In genomic region chr10:79378647-79379511, GRCh38 we compare ENCODE assay signal across 14 cellular contexts. TPM values are rescaled to one million over a fixed set of nuclear protein-coding genes. Genes with fewer than 3 reads are reported as not detected.
A peak's percentile ranks its signal among the peaks of the same experiment; 100 is the strongest.
DNase-seq lines count a peak whose midpoint lies in the region; ATAC-seq and TF ChIP-seq lines count a peak whose summit lies in the region.
"Had no signal": no experiment of that assay in that cellular context is flagged by ENCODE, and none has a peak within 500 bp of the region (broad histone marks: within the 10 kb centered on the region; RNA-seq: fewer than 3 reads in every experiment).

No MANE protein-coding gene starts in this region.

- H3K9me3 Mint-ChIP-seq in effector memory CD8-positive, alpha-beta T cell: no peaks in the 10 kb centered on the region

- no peak for TF ChIP-seq POLR2A in vagina (IDR thresholded peaks at IDR 0.05)

- no peaks in the 10 kb centered on the region for H3K9me3 ChIP-seq in cardiac muscle cell (ENCODE audit: low read depth)
- no peaks in the 10 kb centered on the region for H3K9me3 ChIP-seq in right atrium auricular region
- H3K9me3 ChIP-seq in psoas muscle: no peaks in the 10 kb centered on the region
- no peaks in the 10 kb centered on the region for H3K9me3 ChIP-seq in vagina

- intact Hi-C loops in Right ventricle myocardium superior (cut with DNase I) (loop anchor here (10.0 kb wide), 1 partner anchor 226 kb away; no protein-coding TSS in a partner anchor), psoas muscle (cut with DNase I) (loop anchor here (10.0 kb wide), 2 partner anchors 226 to 546 kb away; no protein-coding TSS in a partner anchor), vagina (cut with DNase I) (no loop called here)

- no peaks in the 10 kb centered on the region for H3K36me3 ChIP-seq in cardiac muscle cell
- no peaks in the 10 kb centered on the region for H3K36me3 ChIP-seq in right atrium auricular region
- peaks cover 0 to 2% of the 10 kb centered on the region in 2 donors for H3K36me3 ChIP-seq in psoas muscle (ENCODE audit: insufficient read depth in 1 of 2, low read depth in 1 of 2)
- H3K36me3 ChIP-seq in vagina: no peaks in the 10 kb centered on the region

- H3K4me3 ChIP-seq in cardiac muscle cell (no peak overlapping the region), right atrium auricular region (no peak overlapping the region), psoas muscle (no peak overlapping the region), vagina (no peak overlapping the region)
- H3K4me3 ChIP-seq: skin epidermis had no signal

- H3K27me3 Mint-ChIP-seq in effector memory CD8-positive, alpha-beta T cell: no peaks in the 10 kb centered on the region
- H3K27me3 Mint-ChIP-seq: activated CD4-positive, alpha-beta T cell treated with anti-CD3 and anti-CD28 coated beads for 36 hours; naive B cell had no signal

- H3K36me3 Mint-ChIP-seq in effector memory CD8-positive, alpha-beta T cell (ENCODE audit: insufficient read depth): peaks cover 3% of the 10 kb centered on the region
- H3K36me3 Mint-ChIP-seq: naive B cell had no signal

- peaks cover 3 to 4% of the 10 kb centered on the region in 2 donors for H3K4me1 Mint-ChIP-seq in effector memory CD8-positive, alpha-beta T cell (ENCODE audit: low read depth in 2 of 2)

- 67 to 74% (median 67%) methylated on average over 22 of the region's 22 CpGs for WGBS in psoas muscle, 3 donors

- H3K4me3 Mint-ChIP-seq in effector memory CD8-positive, alpha-beta T cell: no peak overlapping the region
- H3K4me3 Mint-ChIP-seq: activated CD4-positive, alpha-beta T cell treated with anti-CD3 and anti-CD28 coated beads for 36 hours; naive B cell had no signal

- no peak overlapping the region for H3K27ac Mint-ChIP-seq in effector memory CD8-positive, alpha-beta T cell
- H3K27ac Mint-ChIP-seq: activated CD4-positive, alpha-beta T cell treated with anti-CD3 and anti-CD28 coated beads for 36 hours had no signal

- ATAC-seq in Right ventricle myocardium superior (ENCODE audit: poor library complexity): no peak
- peak; percentile 5 to 21 (median 10) for ATAC-seq in psoas muscle
- ATAC-seq in effector memory CD8-positive, alpha-beta T cell (replicated peaks): no peak
- ATAC-seq in SK-N-SH treated with all-trans-retinoic acid at 6 μM for 48 hours: no peak
- ATAC-seq: activated CD4-positive, alpha-beta T cell treated with anti-CD3 and anti-CD28 coated beads for 36 hours had no signal

- H3K27ac ChIP-seq in cardiac muscle cell: peak overlapping the region; percentile 6
- peak overlapping the region in 1 of 2 donors; percentile 69 for H3K27ac ChIP-seq in right atrium auricular region
- peak overlapping the region; percentile 75 for H3K27ac ChIP-seq in psoas muscle
- H3K27ac ChIP-seq in vagina: peak overlapping the region; percentile 86

- no peak for TF ChIP-seq CTCF in cardiac muscle cell (IDR thresholded peaks at IDR 0.05; ENCODE audit: low read depth, low read length)
- TF ChIP-seq CTCF in right atrium auricular region (IDR thresholded peaks at IDR 0.05): no peak
- no peak for TF ChIP-seq CTCF in psoas muscle (IDR thresholded peaks at IDR 0.05)
- no peak for TF ChIP-seq CTCF in vagina (IDR thresholded peaks at IDR 0.05)

- H3K4me1 ChIP-seq in cardiac muscle cell (ENCODE audit: low read depth) (peaks cover 8% of the 10 kb centered on the region), right atrium auricular region (peaks cover 0 to 46% of the 10 kb centered on the region in 2 donors), psoas muscle (peaks cover 41% of the 10 kb centered on the region), vagina (peaks cover 48% of the 10 kb centered on the region)

- no peaks in the 10 kb centered on the region for H3K27me3 ChIP-seq in cardiac muscle cell
- no peaks in the 10 kb centered on the region for H3K27me3 ChIP-seq in right atrium auricular region
- H3K27me3 ChIP-seq in psoas muscle (ENCODE audit: insufficient read depth in 3 of 3, low read length in 2 of 3): no peaks in the 10 kb centered on the region
- H3K27me3 ChIP-seq in vagina: no peaks in the 10 kb centered on the region

- no peak for DNase-seq in cardiac muscle cell (ENCODE audit: low read depth in 1 of 2, low spot score in 1 of 2)
- DNase-seq in Right ventricle myocardium superior: no peak
- DNase-seq in right atrium auricular region (ENCODE audit: low spot score): peak; percentile 56
- peak in 1 of 2 donors; percentile 42 for DNase-seq in psoas muscle
- DNase-seq in vagina (ENCODE audit: extremely low spot score in 2 of 2): peak; percentile 86 to 94
- DNase-seq in effector memory CD8-positive, alpha-beta T cell: no peak
- DNase-seq in activated naive CD4-positive, alpha-beta T cell treated with Interleukin-2 at 50 U/mL for 16 hours: no peak
- DNase-seq: activated CD4-positive, alpha-beta T cell treated with anti-CD3 and anti-CD28 coated beads for 36 hours; activated gamma-delta T cell treated with Interleukin-2 at 50 U/mL for 16 hours; naive B cell; NCI-H2029; NK-92 treated with Interleukin-12 subunit alpha and Interleukin-12 subunit beta, amount 100 ng/mL, for 24 hours had no signal

TF ChIP-seq in SK-N-SH treated with all-trans-retinoic acid at 6 μM for 48 hours, 23 proteins besides CTCF, POLR2A, EP300 and RAD21 (continues in another document):
- TF ChIP-seq POU6F1 (CRISPR knock-in tag; IDR thresholded peaks at IDR 0.05; ENCODE audit: borderline replicate concordance, low read depth) (no peak), GLIS3 (CRISPR knock-in tag; IDR thresholded peaks at IDR 0.05) (no peak), TOX (CRISPR knock-in tag; IDR thresholded peaks at IDR 0.05; ENCODE audit: borderline replicate concordance) (no peak), PATZ1 (CRISPR knock-in tag; IDR thresholded peaks at IDR 0.05; ENCODE audit: borderline replicate concordance) (no peak), ARNTL (CRISPR knock-in tag; IDR thresholded peaks at IDR 0.05; ENCODE audit: borderline replicate concordance, low read depth) (no peak), ESRRG (CRISPR knock-in tag; IDR thresholded peaks at IDR 0.05) (no peak), CSRNP3 (CRISPR knock-in tag; IDR thresholded peaks at IDR 0.05) (no peak), ZC3H10 (CRISPR knock-in tag; IDR thresholded peaks at IDR 0.05) (no peak), CREB5 (CRISPR knock-in tag; IDR thresholded peaks at IDR 0.05; ENCODE audit: low read depth) (no peak), SNAI2 (CRISPR knock-in tag; IDR thresholded peaks at IDR 0.05) (no peak), PPARA (CRISPR knock-in tag; IDR thresholded peaks at IDR 0.05; ENCODE audit: borderline replicate concordance) (no peak)

RNA-seq across cellular contexts. Expression of gene PPIF, which starts 31.6 kb away (rescaled TPM):
- 86.6 and 101 TPM in 2 replicates for total RNA-seq in cardiac muscle cell
- 125 and 143 TPM in 2 replicates for polyA plus RNA-seq in cardiac muscle cell
- total RNA-seq in Right ventricle myocardium superior: 146 TPM
- 10 to 100 TPM; 63.0 to 87.6 TPM for total RNA-seq in right atrium auricular region
- 100 to 1,000 TPM in 2 of 4 donors, 10 to 100 TPM in 2; 44.6 to 181 (median 89.4) TPM for total RNA-seq in psoas muscle
- 100 to 1,000 TPM in 1 of 3 donors, 10 to 100 TPM in 2; 85.4 to 297 (median 85.9) TPM for polyA plus RNA-seq in psoas muscle
- total RNA-seq in vagina: 44.7 TPM

Comparison
In these comparisons a context has a peak if more than half of its experiments do, and no peak if none do; other contexts are left out.
1. DNase-seq: peak in right atrium auricular region (single experiment) and vagina (2 of 2); none in cardiac muscle cell (0 of 2), Right ventricle myocardium superior (single experiment), effector memory CD8-positive, alpha-beta T cell (0 of 3) and activated naive CD4-positive, alpha-beta T cell treated with Interleukin-2 at 50 U/mL for 16 hours (single experiment).
2. ATAC-seq: peak in psoas muscle (4 of 4); none in Right ventricle myocardium superior (single experiment), effector memory CD8-positive, alpha-beta T cell (single experiment) and SK-N-SH treated with all-trans-retinoic acid at 6 μM for 48 hours (single experiment).